In genomic region chr7:118902600-118902999, GRCh38 we compare ENCODE assay signal across 27 cellular contexts.
"Had no signal": no experiment of that assay in that cellular context is flagged by ENCODE, and none has a peak within 500 bp of the region (broad histone marks: within the 10 kb centered on the region; RNA-seq: fewer than 3 reads in every experiment).

No MANE protein-coding gene starts in this region.

- H3K27ac ChIP-seq: dorsolateral prefrontal cortex, epithelial cell of prostate, gastroesophageal sphincter, heart left ventricle, hepatocyte, neutrophil, pancreas, right lobe of liver, thoracic aorta, tibial nerve, upper lobe of left lung had no signal

- H3K27me3 ChIP-seq: dorsolateral prefrontal cortex, gastroesophageal sphincter, heart left ventricle, hepatocyte, neutrophil, pancreas, right lobe of liver, tibial nerve, upper lobe of left lung had no signal

- FAIRE-seq: colon, islet of Langerhans, pancreas, urothelium cell line had no signal

- H3K36me3 ChIP-seq: gastroesophageal sphincter, heart left ventricle, neutrophil, pancreas, right lobe of liver, thoracic aorta, tibial nerve, upper lobe of left lung had no signal

- H3K9me3 ChIP-seq: gastroesophageal sphincter, mucosa of descending colon, neutrophil, pancreas, right lobe of liver, thoracic aorta, tibial nerve, upper lobe of left lung had no signal

- ATAC-seq: esophagus mucosa; gastroesophageal sphincter; heart left ventricle; mucosa of descending colon; natural killer cell treated with Interleukin-12 subunit alpha and Interleukin-12 subunit beta and Interleukin-15 and Interleukin-18, amount 100 ng/mL, for 72 hours; pancreas; right lobe of liver; stimulated activated naive B cell treated with anti-CD40 and anti-IgM and Interleukin-4, amounts not matched to agents 10 μg/mL and 1 μg/mL and 100 μg/mL, for 72 hours had no signal

- H3K4me3 ChIP-seq: dorsolateral prefrontal cortex, gastroesophageal sphincter, heart left ventricle, hepatocyte, lung, mucosa of descending colon, pancreas, right lobe of liver, thoracic aorta, tibial nerve, upper lobe of left lung had no signal

- DNase-seq: dorsolateral prefrontal cortex; effector CD4-positive, alpha-beta T cell; foreskin fibroblast; heart left ventricle; kidney glomerular epithelial cell; mesenchymal stem cell; mucosa of descending colon; naive B cell; pancreas; right lobe of liver; small intestine; stimulated activated CD4-positive, alpha-beta T cell treated with anti-CD3 and anti-CD28 coated beads, Interleukin-15, amount 100 ng/mL, for 24 hours; stimulated activated CD4-positive, alpha-beta T cell treated with anti-CD3 and anti-CD28 coated beads, Interleukin-2, amount 100 ng/mL, for 48 hours; stimulated activated naive B cell treated with anti-CD40 and anti-IgM and Interleukin-4, amounts not matched to agents 10 μg/mL and 1 μg/mL and 100 μg/mL, for 72 hours; upper lobe of left lung had no signal

- H2AFZ ChIP-seq: hepatocyte had no signal

- H3K4me1 ChIP-seq: gastroesophageal sphincter, heart left ventricle, pancreas, right lobe of liver, tibial nerve, upper lobe of left lung had no signal

- H3K4me2 ChIP-seq: hepatocyte had no signal

- H3K79me2 ChIP-seq: hepatocyte had no signal
